Comparison of ENCODE assay signal across 9 cellular contexts in the genomic region with DNA sequence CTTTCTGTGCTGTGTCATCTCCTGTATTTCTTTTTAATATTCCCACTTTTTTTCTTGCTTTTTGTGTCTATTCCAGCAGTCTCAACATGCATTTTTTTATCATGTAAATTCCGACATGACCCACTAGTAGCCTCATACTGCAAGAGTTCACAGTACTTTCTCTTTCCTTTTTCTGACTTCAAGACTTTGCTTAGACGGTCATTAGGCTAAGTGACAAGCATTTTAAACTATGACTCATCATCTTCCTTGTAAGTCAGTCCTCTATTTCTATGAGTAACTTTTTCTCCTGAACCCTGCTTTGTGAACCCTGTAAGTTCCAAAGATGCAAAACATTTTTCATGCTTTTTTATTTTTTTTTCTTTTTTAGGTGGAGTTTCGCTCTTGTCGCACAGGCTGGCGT.
DNase-seq lines count a peak whose midpoint lies in the region; FAIRE-seq and TF ChIP-seq lines count a peak whose summit lies in the region.
"Had no signal": no experiment of that assay in that cellular context is flagged by ENCODE, and none has a peak within 500 bp of the region (broad histone marks: within the 10 kb centered on the region; RNA-seq: fewer than 3 reads in every experiment).

No MANE protein-coding gene starts in this region.

- TF ChIP-seq POLR2A in GM12892 (IDR thresholded peaks at IDR 0.05; ENCODE audit: low read depth, low read length) = no peak

- FAIRE-seq in GM12892 (lab: Jason Lieb, UNC) = peak; percentile 33
- FAIRE-seq: TTC549 had no signal

- DNase-seq in GM12892 (ENCODE audit: insufficient read length) (no peak), HCEC 1CT (peak; percentile 48), NOMO-1 (lab: John Stamatoyannopoulos, UW; ENCODE audit: unreplicated experiment in 2 of 2) (peak; percentile 70 to 94), kidney tubule cell (ENCODE audit: low spot score) (peak; percentile 61), NCI-H2081 treated with DMSO at 0.1 percent for 48 hours (lab: John Stamatoyannopoulos, UW) (no peak), NCI-H1694 (lab: John Stamatoyannopoulos, UW) (no peak)
- no peak for DNase-seq in activated CD4-positive, CD25-positive, alpha-beta regulatory T cell (lab: John Stamatoyannopoulos, UW)
- no peak for DNase-seq in effector CD8-positive, alpha-beta T cell (lab: John Stamatoyannopoulos, UW)

Comparison
In these comparisons a context has a peak if more than half of its experiments do, and no peak if none do; other contexts are left out.
1. DNase-seq: peak in HCEC 1CT (single experiment), NOMO-1 (2 of 2) and kidney tubule cell (single experiment); none in GM12892 (single experiment), NCI-H2081 treated with DMSO at 0.1 percent for 48 hours (single experiment), NCI-H1694 (single experiment), activated CD4-positive, CD25-positive, alpha-beta regulatory T cell (0 of 4) and effector CD8-positive, alpha-beta T cell (single experiment).